In the genomic region with DNA sequence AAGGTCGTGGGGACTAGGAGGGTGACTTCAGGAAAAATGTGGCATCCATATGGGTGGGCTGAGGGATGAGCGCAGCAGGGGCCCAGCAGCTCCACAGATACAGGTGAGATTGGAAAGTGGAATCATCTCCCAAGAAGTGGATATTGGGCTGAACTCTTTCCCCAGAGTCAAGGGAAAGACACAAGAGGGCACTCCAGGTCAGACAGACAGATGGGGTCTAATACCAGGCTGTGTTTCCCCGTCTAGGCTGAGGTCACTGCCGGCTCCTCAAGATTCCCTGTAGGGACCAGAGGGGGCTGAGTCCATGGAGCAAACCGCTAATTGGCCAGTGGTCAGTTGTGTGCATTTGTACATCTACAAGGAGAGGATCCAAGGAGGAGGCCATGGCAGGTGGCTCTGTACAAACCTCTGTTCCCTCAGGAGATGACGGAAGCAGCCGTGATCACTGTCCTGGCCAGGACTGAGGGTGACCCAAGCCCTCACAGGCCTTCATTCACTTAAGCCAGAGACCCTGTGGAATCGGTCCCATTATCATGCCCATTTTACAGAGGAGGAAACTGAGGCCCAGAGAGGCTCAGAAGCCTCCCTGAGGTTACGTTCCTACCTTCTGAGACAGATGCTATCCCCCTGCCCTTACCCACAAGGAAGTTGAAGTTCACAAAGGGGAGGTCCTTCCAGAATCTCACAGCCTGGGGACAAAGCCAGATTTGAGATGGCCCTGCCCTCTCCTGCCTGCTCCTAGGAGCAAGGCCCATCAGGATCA, we compare ENCODE assay signal across 1 cellular context.
TF ChIP-seq lines count a peak whose summit lies in the region.

No MANE protein-coding gene starts in this region.

TF ChIP-seq in GM12878, 131 proteins besides CTCF, POLR2A, EP300 and RAD21:
- no peak for TF ChIP-seq RELA (IDR thresholded peaks at IDR 0.05; ENCODE audit: borderline replicate concordance, partially characterized antibody)
- TF ChIP-seq CHD1 (IDR thresholded peaks at IDR 0.05; ENCODE audit: low read depth, low read length) = no peak
- no peak for TF ChIP-seq NR2F1 (conservative IDR thresholded peaks at IDR 0.05)
- TF ChIP-seq, protein P1, sequence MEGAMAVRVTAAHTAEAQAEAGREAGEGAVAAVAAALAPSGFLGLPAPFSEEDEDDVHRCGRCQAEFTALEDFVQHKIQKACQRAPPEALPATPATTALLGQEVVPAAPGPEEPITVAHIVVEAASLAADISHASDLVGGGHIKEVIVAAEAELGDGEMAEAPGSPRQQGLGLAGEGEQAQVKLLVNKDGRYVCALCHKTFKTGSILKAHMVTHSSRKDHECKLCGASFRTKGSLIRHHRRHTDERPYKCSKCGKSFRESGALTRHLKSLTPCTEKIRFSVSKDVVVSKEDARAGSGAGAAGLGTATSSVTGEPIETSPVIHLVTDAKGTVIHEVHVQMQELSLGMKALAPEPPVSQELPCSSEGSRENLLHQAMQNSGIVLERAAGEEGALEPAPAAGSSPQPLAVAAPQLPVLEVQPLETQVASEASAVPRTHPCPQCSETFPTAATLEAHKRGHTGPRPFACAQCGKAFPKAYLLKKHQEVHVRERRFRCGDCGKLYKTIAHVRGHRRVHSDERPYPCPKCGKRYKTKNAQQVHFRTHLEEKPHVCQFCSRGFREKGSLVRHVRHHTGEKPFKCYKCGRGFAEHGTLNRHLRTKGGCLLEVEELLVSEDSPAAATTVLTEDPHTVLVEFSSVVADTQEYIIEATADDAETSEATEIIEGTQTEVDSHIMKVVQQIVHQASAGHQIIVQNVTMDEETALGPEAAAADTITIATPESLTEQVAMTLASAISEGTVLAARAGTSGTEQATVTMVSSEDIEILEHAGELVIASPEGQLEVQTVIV (IDR thresholded peaks at IDR 0.05; ENCODE audit: borderline replicate concordance, partially characterized antibody) = no peak
- no peak for TF ChIP-seq MYC (IDR thresholded peaks at IDR 0.05; ENCODE audit: insufficient read depth, insufficient read length, insufficient replicate concordance, low read length, severe bottlenecking)
- TF ChIP-seq, protein P2, sequence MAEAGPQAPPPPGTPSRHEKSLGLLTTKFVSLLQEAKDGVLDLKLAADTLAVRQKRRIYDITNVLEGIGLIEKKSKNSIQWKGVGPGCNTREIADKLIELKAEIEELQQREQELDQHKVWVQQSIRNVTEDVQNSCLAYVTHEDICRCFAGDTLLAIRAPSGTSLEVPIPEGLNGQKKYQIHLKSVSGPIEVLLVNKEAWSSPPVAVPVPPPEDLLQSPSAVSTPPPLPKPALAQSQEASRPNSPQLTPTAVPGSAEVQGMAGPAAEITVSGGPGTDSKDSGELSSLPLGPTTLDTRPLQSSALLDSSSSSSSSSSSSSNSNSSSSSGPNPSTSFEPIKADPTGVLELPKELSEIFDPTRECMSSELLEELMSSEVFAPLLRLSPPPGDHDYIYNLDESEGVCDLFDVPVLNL (IDR thresholded peaks at IDR 0.05; ENCODE audit: low read depth, low read length) = no peak
- no peak for TF ChIP-seq TAF1 (IDR thresholded peaks at IDR 0.05; ENCODE audit: borderline replicate concordance, low read depth, low read length)
